In the genomic region with DNA sequence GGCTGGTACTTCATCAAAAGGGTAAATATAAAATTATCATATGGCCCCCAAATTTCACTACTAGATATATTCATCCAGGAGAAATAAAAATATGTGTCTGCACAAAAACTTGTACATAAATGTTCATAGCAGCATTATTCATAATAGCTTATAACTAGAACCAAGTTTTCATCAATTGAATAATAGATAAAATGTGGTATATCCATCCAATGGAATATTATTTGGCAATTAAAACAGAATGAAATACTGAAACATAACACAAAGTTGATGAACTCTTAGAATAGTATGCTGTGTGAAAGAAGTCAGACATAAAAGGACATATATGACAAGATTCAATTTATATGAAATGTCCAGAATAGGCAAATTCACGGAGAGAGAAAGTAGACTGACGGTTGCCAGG, we compare ENCODE assay signal across 6 cellular contexts.
"Had no signal": no experiment of that assay in that cellular context is flagged by ENCODE, and none has a peak within 500 bp of the region (broad histone marks: within the 10 kb centered on the region; RNA-seq: fewer than 3 reads in every experiment).

No MANE protein-coding gene starts in this region.

- FAIRE-seq: HepG2, HTR-8/SVneo, K562 had no signal

- ATAC-seq: HepG2, K562 had no signal

- H3K4me3 ChIP-seq: K562 had no signal

- H3K27ac ChIP-seq: HL-60 had no signal

- DNase-seq: IMR-90, KBM-7 had no signal
